10 cellular contexts compared by ENCODE assay signal in the genomic region with DNA sequence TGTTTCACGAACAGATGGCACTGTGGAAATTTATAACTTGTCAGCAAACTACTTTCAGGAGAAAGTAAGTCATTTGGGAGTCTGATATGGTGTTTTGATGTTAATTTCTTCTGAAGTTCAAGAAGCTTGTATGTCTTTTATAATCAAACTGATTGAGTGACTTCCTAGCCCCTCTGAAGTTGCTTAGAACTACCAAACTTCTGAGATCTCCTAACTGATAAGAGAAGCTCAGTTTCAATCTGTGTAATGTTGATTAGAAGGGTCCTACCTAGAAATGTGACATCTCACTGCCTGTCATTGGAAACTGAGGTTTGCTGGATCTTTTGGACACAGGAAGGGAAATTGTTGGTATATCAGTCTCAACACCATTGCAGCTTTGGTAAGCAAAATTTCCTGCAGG. TPM values are rescaled to one million over a fixed set of nuclear protein-coding genes. Genes with fewer than 3 reads are reported as not detected.
DNase-seq lines count a peak whose midpoint lies in the region; ATAC-seq and TF ChIP-seq lines count a peak whose summit lies in the region.
"Had no signal": no experiment of that assay in that cellular context is flagged by ENCODE, and none has a peak within 500 bp of the region (broad histone marks: within the 10 kb centered on the region; RNA-seq: fewer than 3 reads in every experiment).

No MANE protein-coding gene starts in this region.

- TF ChIP-seq POLR2A in HCT116 (IDR thresholded peaks at IDR 0.05; ENCODE audit: borderline replicate concordance, extremely low read depth, insufficient read depth, insufficient read length) = no peak

- no peak for TF ChIP-seq RAD21 in HCT116 (IDR thresholded peaks at IDR 0.05; ENCODE audit: low read depth)

- RAD21 ChIA-PET in HCT116 (lab: Charles Lee; ENCODE audit: low non-redundant PET in 1 of 2, low total read pairs in 2 of 2, uncharacterized antibody in 2 of 2, unreplicated experiment in 2 of 2) = no interaction called here

- H3K9me3 ChIP-seq in HCT116 (ENCODE audit: control insufficient read depth in 1 of 2, insufficient read depth in 1 of 2, low read depth in 1 of 2, low read length in 2 of 2) = no peaks in the 10 kb centered on the region
- H3K9me3 ChIP-seq in WERI-Rb-1 (ENCODE audit: severe bottlenecking) = no peaks in the 10 kb centered on the region

- H3K4me3 ChIP-seq in HCT116 (replicated peaks in 1 of 2; ENCODE audit: low read depth in 1 of 2, low read length in 2 of 2) (peak overlapping the region; percentile 88 to 99), WERI-Rb-1 (ENCODE audit: low read depth, low read length) (peak overlapping the region; percentile 99), foreskin fibroblast (ENCODE audit: low read depth in 1 of 2, low read length in 2 of 2) (peak overlapping the region; percentile 72 to 99), skin epidermis (peak overlapping the region in 5 of 7 experiments; percentile 77 to 96 (median 90))

- H3K27ac ChIP-seq in HCT116 (ENCODE audit: low read depth, low read length) (no peak overlapping the region), WERI-Rb-1 (no peak overlapping the region), skin epidermis (peak overlapping the region in 3 of 21 experiments; percentile 96 to 98 (median 96))

- TF ChIP-seq CTCF in HCT116 (IDR thresholded peaks at IDR 0.05 in 2 of 3, conservative IDR thresholded peaks at IDR 0.05 in 1 of 3; ENCODE audit: borderline replicate concordance in 1 of 3, insufficient read depth in 1 of 3, low read depth in 2 of 3, low read length in 2 of 3) = no peak
- no peak for TF ChIP-seq CTCF in WERI-Rb-1 (IDR thresholded peaks at IDR 0.05; ENCODE audit: low read depth, low read length)
- no peak for TF ChIP-seq CTCF in foreskin fibroblast (IDR thresholded peaks at IDR 0.05; ENCODE audit: low read depth, low read length)

- CTCF ChIA-PET in HCT116 (lab: Charles Lee) = interaction anchor here (1.8 kb wide), 1 partner anchor 17 kb away, joined by 4 read pairs; no protein-coding TSS in a partner anchor

- H3K79me2 ChIP-seq in HCT116 (ENCODE audit: insufficient read depth, low read length) = peaks cover 98% of the 10 kb centered on the region

- POLR2A ChIA-PET in HCT116 (lab: Charles Lee) = no interaction called here

- H3K36me3 ChIP-seq in HCT116 (ENCODE audit: control insufficient read depth in 1 of 2, insufficient read depth in 2 of 2, low read length in 2 of 2) (peaks cover 20 to 56% of the 10 kb centered on the region in 2 experiments), WERI-Rb-1 (peaks cover 54% of the 10 kb centered on the region)

- H3K4me1 ChIP-seq in HCT116 (ENCODE audit: control insufficient read depth in 1 of 2, insufficient read depth in 2 of 2, low read length in 2 of 2) = peaks cover 12 to 20% of the 10 kb centered on the region in 2 experiments; a peak in 3 of 4 replicates

- H4K20me1 ChIP-seq in HCT116 (ENCODE audit: insufficient read depth) = peaks cover 27% of the 10 kb centered on the region; the same call in 1 of the 2 replicates

- H3K27me3 ChIP-seq in HCT116 (ENCODE audit: insufficient read depth, low read length) (no peaks in the 10 kb centered on the region), WERI-Rb-1 (ENCODE audit: insufficient read depth, low read depth, severe bottlenecking) (no peaks in the 10 kb centered on the region)

- no peak overlapping the region for H2AFZ ChIP-seq in HCT116 (ENCODE audit: low read depth, low read length, poor library complexity, severe bottlenecking)

- BruUV-seq in HCT116 (replicated peaks; lab: Mats Ljungman, UMichigan) = no TSS peak

- DNase-seq in HCT116 (ENCODE audit: low read depth, low spot score) = no peak
- no peak for DNase-seq in WERI-Rb-1
- DNase-seq in foreskin fibroblast = no peak
- no peak for DNase-seq in AG20443 (ENCODE audit: low spot score)
- DNase-seq in germinal center (ENCODE audit: low spot score) = no peak
- no peak for DNase-seq in kidney tubule cell (ENCODE audit: low spot score)
- DNase-seq in NCI-H226 = no peak
- DNase-seq: activated CD8-positive, alpha-beta memory T cell treated with anti-CD3 and anti-CD28 coated beads for 24 hours; kidney glomerular epithelial cell had no signal

- H3K9ac ChIP-seq in HCT116 (ENCODE audit: low read length) = peak overlapping the region; percentile 93

- H3K4me2 ChIP-seq in HCT116 (ENCODE audit: low read length) = peak overlapping the region; percentile 92

- ATAC-seq in HCT116 = no peak

- intact Hi-C loops in HCT116 (cut with micrococcal nuclease) = no loop called here

- no peaks in the 10 kb centered on the region for H3K9me2 ChIP-seq in HCT116 (ENCODE audit: insufficient read depth)

TF ChIP-seq in HCT116, 20 proteins besides CTCF, POLR2A, EP300 and RAD21:
- no peak for TF ChIP-seq SP1 (IDR thresholded peaks at IDR 0.05; ENCODE audit: low read depth)
- TF ChIP-seq ELF1 (IDR thresholded peaks at IDR 0.05; ENCODE audit: borderline replicate concordance, low read depth) = no peak
- TF ChIP-seq FOSL1 (IDR thresholded peaks at IDR 0.05; ENCODE audit: low read depth) = no peak
- TF ChIP-seq ZNF274 (IDR thresholded peaks at IDR 0.05; ENCODE audit: low read depth, low read length) = no peak
- TF ChIP-seq, protein P1, sequence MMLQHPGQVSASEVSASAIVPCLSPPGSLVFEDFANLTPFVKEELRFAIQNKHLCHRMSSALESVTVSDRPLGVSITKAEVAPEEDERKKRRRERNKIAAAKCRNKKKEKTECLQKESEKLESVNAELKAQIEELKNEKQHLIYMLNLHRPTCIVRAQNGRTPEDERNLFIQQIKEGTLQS (IDR thresholded peaks at IDR 0.05) = no peak
- no peak for TF ChIP-seq TCF7L2 (IDR thresholded peaks at IDR 0.05; ENCODE audit: borderline replicate concordance, extremely low read depth, insufficient read depth, insufficient read length)
- TF ChIP-seq EGR1 (IDR thresholded peaks at IDR 0.05; ENCODE audit: low read depth) = no peak
- no peak for TF ChIP-seq EZH2 (IDR thresholded peaks at IDR 0.05)
- TF ChIP-seq JUND (IDR thresholded peaks at IDR 0.05) = no peak
- no peak for TF ChIP-seq EZH2phosphoT487 (IDR thresholded peaks at IDR 0.05; ENCODE audit: borderline replicate concordance)
- TF ChIP-seq, protein P2, sequence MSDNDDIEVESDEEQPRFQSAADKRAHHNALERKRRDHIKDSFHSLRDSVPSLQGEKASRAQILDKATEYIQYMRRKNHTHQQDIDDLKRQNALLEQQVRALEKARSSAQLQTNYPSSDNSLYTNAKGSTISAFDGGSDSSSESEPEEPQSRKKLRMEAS (IDR thresholded peaks at IDR 0.05) = no peak
- no peak for TF ChIP-seq YY1 (IDR thresholded peaks at IDR 0.05; ENCODE audit: extremely low read depth, insufficient replicate concordance, low read depth, low read length)
- TF ChIP-seq SRF (IDR thresholded peaks at IDR 0.05; ENCODE audit: low read depth) = no peak
- TF ChIP-seq, protein P3, sequence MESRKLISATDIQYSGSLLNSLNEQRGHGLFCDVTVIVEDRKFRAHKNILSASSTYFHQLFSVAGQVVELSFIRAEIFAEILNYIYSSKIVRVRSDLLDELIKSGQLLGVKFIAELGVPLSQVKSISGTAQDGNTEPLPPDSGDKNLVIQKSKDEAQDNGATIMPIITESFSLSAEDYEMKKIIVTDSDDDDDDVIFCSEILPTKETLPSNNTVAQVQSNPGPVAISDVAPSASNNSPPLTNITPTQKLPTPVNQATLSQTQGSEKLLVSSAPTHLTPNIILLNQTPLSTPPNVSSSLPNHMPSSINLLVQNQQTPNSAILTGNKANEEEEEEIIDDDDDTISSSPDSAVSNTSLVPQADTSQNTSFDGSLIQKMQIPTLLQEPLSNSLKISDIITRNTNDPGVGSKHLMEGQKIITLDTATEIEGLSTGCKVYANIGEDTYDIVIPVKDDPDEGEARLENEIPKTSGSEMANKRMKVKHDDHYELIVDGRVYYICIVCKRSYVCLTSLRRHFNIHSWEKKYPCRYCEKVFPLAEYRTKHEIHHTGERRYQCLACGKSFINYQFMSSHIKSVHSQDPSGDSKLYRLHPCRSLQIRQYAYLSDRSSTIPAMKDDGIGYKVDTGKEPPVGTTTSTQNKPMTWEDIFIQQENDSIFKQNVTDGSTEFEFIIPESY (IDR thresholded peaks at IDR 0.05; ENCODE audit: extremely low read depth, insufficient replicate concordance, low read length) = no peak
- no peak for TF ChIP-seq SIN3A (IDR thresholded peaks at IDR 0.05; ENCODE audit: low read depth)
- TF ChIP-seq ZFX (IDR thresholded peaks at IDR 0.05) = no peak

RNA-seq across cellular contexts. Expression of gene UTP4, which starts 1.1 kb away (rescaled TPM):
- total RNA-seq in HCT116 (2021; ENCODE audit: unreplicated experiment) = 125 TPM
- 78.2 and 80.1 TPM in 2 replicates for polyA plus RNA-seq in HCT116 (2012)

RNA-seq across cellular contexts. Expression of gene CHTF8, which starts 1.2 kb away (rescaled TPM):
- total RNA-seq in HCT116 (2021; ENCODE audit: unreplicated experiment) = 184 TPM
- polyA plus RNA-seq in HCT116 (2012) = 123 and 145 TPM in 2 replicates

RNA-seq across cellular contexts. Expression of gene HAS3, which starts 28.1 kb away (rescaled TPM):
- total RNA-seq in HCT116 (2021; ENCODE audit: unreplicated experiment) = 140 TPM
- 56.6 and 57.5 TPM in 2 replicates for polyA plus RNA-seq in HCT116 (2012)

RNA-seq across cellular contexts. Expression of gene SNTB2, which starts 53.4 kb away (rescaled TPM):
- total RNA-seq in HCT116 (2021; ENCODE audit: unreplicated experiment) = 38.1 TPM
- 8.0 and 10.6 TPM in 2 replicates for polyA plus RNA-seq in HCT116 (2012)
